8 cellular contexts compared by ENCODE assay signal in genomic region chr3:120203016-120203415, GRCh38.
DNase-seq lines count a peak whose midpoint lies in the region; ATAC-seq and TF ChIP-seq lines count a peak whose summit lies in the region.

No MANE protein-coding gene starts in this region.

- no peak overlapping the region for H2AFZ ChIP-seq in osteoblast (ENCODE audit: low read length)

- H3K9me3 ChIP-seq in osteoblast (ENCODE audit: low read depth, low read length): no peaks in the 10 kb centered on the region

- H3K4me1 ChIP-seq in osteoblast (ENCODE audit: insufficient read depth, low read length): peaks cover 6% of the 10 kb centered on the region

- TF ChIP-seq CTCF in osteoblast (IDR thresholded peaks at IDR 0.05; ENCODE audit: extremely low read depth, low read depth, low read length): no peak

- no peak overlapping the region for H3K4me3 ChIP-seq in osteoblast (ENCODE audit: insufficient read depth, low read length)

- H3K27me3 ChIP-seq in osteoblast (ENCODE audit: insufficient read depth, low read length): no peaks in the 10 kb centered on the region

- no peak overlapping the region for H3K27ac ChIP-seq in osteoblast (ENCODE audit: low read depth, low read length)

- peak; percentile 28 for ATAC-seq in esophagus mucosa

- H4K20me1 ChIP-seq in osteoblast (ENCODE audit: insufficient read depth, low read length): no peaks in the 10 kb centered on the region

- H3K36me3 ChIP-seq in osteoblast (ENCODE audit: insufficient read depth, low read length): no peaks in the 10 kb centered on the region

- peak; percentile 92 for DNase-seq in DMS 273 (lab: John Stamatoyannopoulos, UW; ENCODE audit: unreplicated experiment)
- DNase-seq in NCI-H2196 treated with DMSO at 0.1 percent for 48 hours (lab: John Stamatoyannopoulos, UW; ENCODE audit: unreplicated experiment): peak; percentile 46
- DNase-seq in osteoblast (ENCODE audit: insufficient read length, low spot score, missing footprints): peak; percentile 76
- no peak for DNase-seq in activated effector memory CD4-positive, alpha-beta T cell treated with anti-CD3 and anti-CD28 coated beads, Interleukin-2, amount 50 U/mL, for 16 hours
- no peak for DNase-seq in stimulated activated CD8-positive, alpha-beta memory T cell treated with anti-CD3 and anti-CD28 coated beads, Interleukin-4, amount 100 ng/mL, for 48 hours
- DNase-seq in activated gamma-delta T cell treated with Interleukin-2 at 50 U/mL for 16 hours: no peak
- DNase-seq in stimulated activated CD4-positive, alpha-beta T cell treated with anti-CD3 and anti-CD28 coated beads, Interleukin-15, amount 100 ng/mL, for 24 hours: no peak

- H3K4me2 ChIP-seq in osteoblast (ENCODE audit: insufficient read depth, low read length): no peak overlapping the region

- H3K79me2 ChIP-seq in osteoblast (ENCODE audit: insufficient read depth, low read length): no peaks in the 10 kb centered on the region

Comparison
In these comparisons a context has a peak if more than half of its experiments do, and no peak if none do; other contexts are left out.
1. DNase-seq: peak in DMS 273 (single experiment), NCI-H2196 treated with DMSO at 0.1 percent for 48 hours (single experiment) and osteoblast (single experiment); none in activated effector memory CD4-positive, alpha-beta T cell treated with anti-CD3 and anti-CD28 coated beads, Interleukin-2, amount 50 U/mL, for 16 hours (single experiment), stimulated activated CD8-positive, alpha-beta memory T cell treated with anti-CD3 and anti-CD28 coated beads, Interleukin-4, amount 100 ng/mL, for 48 hours (single experiment), activated gamma-delta T cell treated with Interleukin-2 at 50 U/mL for 16 hours (single experiment) and stimulated activated CD4-positive, alpha-beta T cell treated with anti-CD3 and anti-CD28 coated beads, Interleukin-15, amount 100 ng/mL, for 24 hours (single experiment).